ENCODE assay signal across 15 cellular contexts in genomic region chr4:89737888-89738287, GRCh38.
DNase-seq lines count a peak whose midpoint lies in the region; TF ChIP-seq lines count a peak whose summit lies in the region.
"Had no signal": no experiment of that assay in that cellular context is flagged by ENCODE, and none has a peak within 500 bp of the region (broad histone marks: within the 10 kb centered on the region; RNA-seq: fewer than 3 reads in every experiment).

No MANE protein-coding gene starts in this region.

- DNase-seq in NCI-H748 (lab: John Stamatoyannopoulos, UW; ENCODE audit: unreplicated experiment) (peak; percentile 21), NCI-H748 treated with DMSO at 0.1 percent for 48 hours (lab: John Stamatoyannopoulos, UW) (no peak), NCI-H446 (lab: John Stamatoyannopoulos, UW) (peak; percentile 32 to 80), epithelial cell of esophagus (ENCODE audit: low read depth) (peak; percentile 63), cortex of kidney (lab: John Stamatoyannopoulos, UW) (no peak), GM13976 (ENCODE audit: low spot score) (no peak)
- DNase-seq in activated CD4-positive, CD25-positive, alpha-beta regulatory T cell treated with anti-CD3 and anti-CD28 coated beads, Interleukin-2, amount 50 U/mL, for 72 hours, result no peak
- DNase-seq: activated CD4-positive, alpha-beta T cell treated with anti-CD3 and anti-CD28 coated beads for 36 hours; activated effector memory CD4-positive, alpha-beta T cell treated with Interleukin-2 at 50 U/mL for 16 hours; colonic mucosa; DND-41; NCI-H510A; spleen had no signal

- in situ Hi-C loops in GM13976 (cut with MboI; ENCODE audit: low sequenced_read_pairs, unreplicated experiment), result no loop called here

- no peaks in the 10 kb centered on the region for H3K36me3 ChIP-seq in skeletal muscle satellite cell (ENCODE audit: insufficient read depth, low read length)
- H3K36me3 ChIP-seq: colonic mucosa, spleen had no signal

- H3K4me3 ChIP-seq in epithelial cell of esophagus (ENCODE audit: low read length) (no peak overlapping the region), skeletal muscle satellite cell (ENCODE audit: low read length) (no peak overlapping the region)
- H3K4me3 ChIP-seq: A549, colonic mucosa, spleen had no signal

- no peaks in the 10 kb centered on the region for H3K9me3 ChIP-seq in skeletal muscle satellite cell (replicated peaks; ENCODE audit: low read length)
- H3K9me3 ChIP-seq: A549, colonic mucosa, spleen had no signal

- no peak for TF ChIP-seq CTCF in epithelial cell of esophagus (IDR thresholded peaks at IDR 0.05; ENCODE audit: insufficient read depth, low read depth, low read length, missing control alignments)
- TF ChIP-seq CTCF in GM13976 (IDR thresholded peaks at IDR 0.05; ENCODE audit: borderline replicate concordance, control extremely low read depth, extremely low read depth, insufficient read depth, missing control alignments), result no peak

- peak overlapping the region; percentile 19 for H3K4me2 ChIP-seq in skeletal muscle satellite cell (ENCODE audit: low read length)
- H3K4me2 ChIP-seq: A549 had no signal

- H3K4me1 ChIP-seq in skeletal muscle satellite cell (ENCODE audit: control insufficient read depth, insufficient read depth, low read length), result peaks cover 11% of the 10 kb centered on the region
- H3K4me1 ChIP-seq: A549, colonic mucosa, spleen had no signal

- H3K9ac ChIP-seq in skeletal muscle satellite cell (ENCODE audit: low read depth, low read length), result no peak overlapping the region

- H3K27me3 ChIP-seq in skeletal muscle satellite cell (ENCODE audit: control insufficient read depth, insufficient read depth, low read length), result no peaks in the 10 kb centered on the region
- H3K27me3 ChIP-seq: colonic mucosa, spleen had no signal

Comparison
In these comparisons a context has a peak if more than half of its experiments do, and no peak if none do; other contexts are left out.
1. DNase-seq: peak in NCI-H748 (single experiment), NCI-H446 (2 of 2) and epithelial cell of esophagus (single experiment); none in NCI-H748 treated with DMSO at 0.1 percent for 48 hours (single experiment), cortex of kidney (single experiment), activated CD4-positive, CD25-positive, alpha-beta regulatory T cell treated with anti-CD3 and anti-CD28 coated beads, Interleukin-2, amount 50 U/mL, for 72 hours (single experiment) and GM13976 (single experiment).